8 cellular contexts compared by ENCODE assay signal in the genomic region with DNA sequence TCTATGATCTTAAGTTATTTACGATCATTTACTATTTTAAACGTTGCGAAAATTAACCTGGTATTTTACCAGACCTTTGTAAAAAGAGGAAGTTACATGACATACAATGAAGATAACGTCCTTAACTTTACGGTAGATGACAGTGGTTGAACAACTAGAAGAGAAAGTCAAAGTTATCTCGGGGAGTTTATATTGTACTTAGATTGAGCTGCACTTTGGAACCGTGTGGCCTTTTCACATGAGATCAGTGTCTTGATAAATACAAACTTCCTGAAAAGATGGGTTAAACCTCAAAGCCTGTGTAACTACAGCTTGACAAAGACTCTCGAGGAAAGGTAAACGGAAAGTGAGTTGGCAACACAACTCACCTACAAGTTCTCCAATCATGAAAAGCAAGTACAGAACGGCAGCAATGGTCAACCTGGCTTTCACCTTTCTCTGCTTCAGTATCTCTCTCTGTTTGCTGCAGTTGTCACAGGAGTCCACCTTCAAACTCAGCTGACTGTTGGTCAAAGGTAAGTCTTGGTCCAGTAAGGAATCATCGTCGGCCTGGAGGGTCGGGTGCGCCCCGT. TPM values are rescaled to one million over a fixed set of nuclear protein-coding genes. Genes with fewer than 3 reads are reported as not detected.
DNase-seq lines count a peak whose midpoint lies in the region; ATAC-seq and TF ChIP-seq lines count a peak whose summit lies in the region.

No MANE protein-coding gene starts in this region.

- intact Hi-C loops in CD14-positive monocyte (cut with micrococcal nuclease) = loop anchor here (10.0 kb wide), 1 partner anchor 93 kb away; no protein-coding TSS in a partner anchor
- intact Hi-C loops in upper lobe of right lung (cut with DNase I) = no loop called here

- H3K4me3 Mint-ChIP-seq in CD14-positive monocyte = peak overlapping the region; percentile 87 to 95

- ATAC-seq in GM21367 (IDR thresholded peaks at IDR 0.05; ENCODE audit: unreplicated experiment) (peak; percentile 11), upper lobe of right lung (peak; percentile 3), GM18517 (IDR thresholded peaks at IDR 0.05; ENCODE audit: unreplicated experiment) (no peak), HG03135 (IDR thresholded peaks at IDR 0.05; ENCODE audit: unreplicated experiment) (no peak)

- H3K4me1 ChIP-seq in upper lobe of right lung = peaks cover 16% of the 10 kb centered on the region

- H3K27ac Mint-ChIP-seq in CD14-positive monocyte = peak overlapping the region in 1 of 7 donors; percentile 50

- H3K27me3 Mint-ChIP-seq in CD14-positive monocyte (ENCODE audit: low read depth in 3 of 3) = peaks cover 48 to 72% (median 63%) of the 10 kb centered on the region in 3 donors

- peaks cover 0 to 16% (median 5%) of the 10 kb centered on the region in 7 donors for H3K9me3 Mint-ChIP-seq in CD14-positive monocyte

- H3K36me3 ChIP-seq in upper lobe of right lung = no peaks in the 10 kb centered on the region

- TF ChIP-seq CTCF in CD14-positive monocyte (IDR thresholded peaks at IDR 0.05) (no peak), cardiac fibroblast (IDR thresholded peaks at IDR 0.05; ENCODE audit: low read depth, low read length) (no peak), upper lobe of right lung (IDR thresholded peaks at IDR 0.05) (no peak)

- H3K36me3 Mint-ChIP-seq in CD14-positive monocyte = peaks cover 0 to 12% of the 10 kb centered on the region in 2 donors

- peaks cover 17% of the 10 kb centered on the region for H3K4me1 Mint-ChIP-seq in CD14-positive monocyte

- no peak for DNase-seq in CD14-positive monocyte (ENCODE audit: low spot score)
- peak; percentile 9 for DNase-seq in NCI-H526 treated with DMSO at 0.1 percent for 48 hours (lab: John Stamatoyannopoulos, UW)
- peak in 1 of 2 donors; percentile 9 for DNase-seq in cardiac fibroblast (ENCODE audit: low read depth in 2 of 2)
- peak; percentile 8 to 22 for DNase-seq in lung microvascular endothelial cell (ENCODE audit: low read depth in 2 of 2)
- DNase-seq in upper lobe of right lung = no peak

- no peaks in the 10 kb centered on the region for H3K27me3 ChIP-seq in upper lobe of right lung

- no peaks in the 10 kb centered on the region for H3K9me3 ChIP-seq in upper lobe of right lung

- peak overlapping the region; percentile 65 to 68 for H3K4me3 ChIP-seq in cardiac fibroblast (replicated peaks in 1 of 2; ENCODE audit: low read depth in 2 of 2, low read length in 2 of 2)
- H3K4me3 ChIP-seq in upper lobe of right lung = peak overlapping the region; percentile 77

- peak overlapping the region; percentile 82 for H3K27ac ChIP-seq in upper lobe of right lung

RNA-seq across cellular contexts. Expression of a gene that starts 0.9 kb away (rescaled TPM):
- under 1 TPM; 0.05 to 0.21 TPM for polyA plus RNA-seq in CD14-positive monocyte
- total RNA-seq in lung microvascular endothelial cell (4.1 and 6.5 TPM in 2 replicates), upper lobe of right lung (6.7 TPM)

Comparison
In these comparisons a context has a peak if more than half of its experiments do, and no peak if none do; other contexts are left out.
1. DNase-seq: peak in NCI-H526 treated with DMSO at 0.1 percent for 48 hours (single experiment) and lung microvascular endothelial cell (2 of 2); none in CD14-positive monocyte (single experiment) and upper lobe of right lung (single experiment).
2. ATAC-seq: peak in GM21367 (single experiment) and upper lobe of right lung (single experiment); none in GM18517 (single experiment) and HG03135 (single experiment).